ENCODE assay signal across 18 cellular contexts in genomic region chr20:37297066-37297736, GRCh38. TPM values are rescaled to one million over a fixed set of nuclear protein-coding genes. Genes with fewer than 3 reads are reported as not detected.
DNase-seq lines count a peak whose midpoint lies in the region; ATAC-seq, FAIRE-seq and TF ChIP-seq lines count a peak whose summit lies in the region.
"Had no signal": no experiment of that assay in that cellular context is flagged by ENCODE, and none has a peak within 500 bp of the region (broad histone marks: within the 10 kb centered on the region; RNA-seq: fewer than 3 reads in every experiment).

No MANE protein-coding gene starts in this region.

- 91 to 93% methylated on average over 13 of the region's 13 CpGs for WGBS in heart right ventricle, 2 donors
- WGBS in urinary bladder, result 44% methylated on average over 13 of the region's 13 CpGs

- H3K4me3 Mint-ChIP-seq in MCF 10A (ENCODE audit: unreplicated experiment), result no peak overlapping the region

- no peak for FAIRE-seq in urothelium cell line (lab: Jason Lieb, UNC)
- FAIRE-seq: endometrium, G401.6, H54 had no signal

- peaks cover 0 to 12% (median 0%) of the 10 kb centered on the region in 11 donors for H3K9me3 ChIP-seq in heart right ventricle

- DNase-seq in cardiac septum (ENCODE audit: low spot score) (peak; percentile 17), heart right ventricle (no peak), MCF 10A (ENCODE audit: unreplicated experiment) (peak; percentile 46), kidney tubule cell (ENCODE audit: low spot score) (peak; percentile 20), urothelium cell line (ENCODE audit: low spot score) (no peak), GM10248 (ENCODE audit: extremely low spot score) (no peak), UCSD-AML1 (lab: John Stamatoyannopoulos, UW; ENCODE audit: unreplicated experiment) (no peak)
- DNase-seq: activated CD4-positive, alpha-beta T cell treated with anti-CD3 and anti-CD28 coated beads, Interleukin-2, amount 50 U/mL, for 4 hours; activated naive CD4-positive, alpha-beta T cell; NCI-H526 had no signal

- no peak overlapping the region for H3K4me3 ChIP-seq in heart right ventricle
- no peak overlapping the region for H3K4me3 ChIP-seq in urinary bladder (ENCODE audit: low read depth, low read length)

- H3K9me3 Mint-ChIP-seq in MCF 10A (ENCODE audit: unreplicated experiment), result peaks cover 6% of the 10 kb centered on the region

- H3K27me3 Mint-ChIP-seq in MCF 10A (ENCODE audit: insufficient read depth, unreplicated experiment), result no peaks in the 10 kb centered on the region

- ATAC-seq in heart right ventricle, result no peak

- CTCF ChIA-PET in MCF 10A (lab: Yijun Ruan, JAX), result interaction anchor here (0.7 to 1.7 kb wide), 5 partner anchors 11 to 237 kb away, joined by 4 to 8 read pairs (median 6); no protein-coding TSS in a partner anchor
- CTCF ChIA-PET in GM10248 (lab: Yijun Ruan, JAX), result interaction anchor here (0.9 to 1.4 kb wide), 4 partner anchors 10 to 27 kb away, joined by 3 to 5 read pairs (median 4); no protein-coding TSS in a partner anchor

- H3K4me1 ChIP-seq in heart right ventricle (peaks cover 0 to 57% (median 34%) of the 10 kb centered on the region in 9 donors), urinary bladder (ENCODE audit: insufficient read depth) (peaks cover 2% of the 10 kb centered on the region)

- H3K36me3 Mint-ChIP-seq in MCF 10A (ENCODE audit: insufficient read depth, unreplicated experiment), result peaks cover 28% of the 10 kb centered on the region

- no TSS peak for BruUV-seq in MCF 10A (replicated peaks; lab: Mats Ljungman, UMichigan)

- intact Hi-C loops in cardiac septum (cut with DNase I) (no loop called here), heart right ventricle (cut with DNase I) (no loop called here), MCF 10A (cut with micrococcal nuclease) (no loop called here)

- H3K27ac Mint-ChIP-seq in MCF 10A (ENCODE audit: low read depth, unreplicated experiment), result no peak overlapping the region

- POLR2A ChIA-PET in MCF 10A (lab: Yijun Ruan, JAX), result interaction anchor here (0.6 to 12.4 kb wide), 10 partner anchors 8 to 978 kb away, joined by 3 to 184 read pairs (median 6); partner anchors contain the start of genes BLCAP and MANBAL
- POLR2A ChIA-PET in GM10248 (lab: Yijun Ruan, JAX), result no interaction called here

- no peaks in the 10 kb centered on the region for H3K27me3 ChIP-seq in heart right ventricle

- peaks cover 50% of the 10 kb centered on the region for H3K4me1 Mint-ChIP-seq in MCF 10A (ENCODE audit: insufficient read depth, unreplicated experiment)

- H3K36me3 ChIP-seq in heart right ventricle (peaks cover 0 to 50% (median 9%) of the 10 kb centered on the region in 9 donors), urinary bladder (ENCODE audit: insufficient read depth) (peaks cover 2% of the 10 kb centered on the region)

- peak overlapping the region in 3 of 10 donors; percentile 15 to 73 (median 18) for H3K27ac ChIP-seq in heart right ventricle
- peak overlapping the region; percentile 61 for H3K27ac ChIP-seq in urinary bladder (ENCODE audit: low read depth)

- no peak for TF ChIP-seq CTCF in heart right ventricle (IDR thresholded peaks at IDR 0.05)
- TF ChIP-seq CTCF in MCF 10A (IDR thresholded peaks at IDR 0.05; ENCODE audit: unreplicated experiment), result no peak
- TF ChIP-seq CTCF in GM10248 (IDR thresholded peaks at IDR 0.05; ENCODE audit: control extremely low read depth, extremely low read depth, low read depth, missing control alignments), result no peak

RNA-seq across cellular contexts. Expression of gene MANBAL, which starts 7.7 kb away (rescaled TPM):
- total RNA-seq in cardiac septum, result 20.5 TPM
- 10 to 100 TPM; 17.8 to 24.9 (median 20.4) TPM for total RNA-seq in heart right ventricle
- polyA plus RNA-seq in heart right ventricle, result 10 to 100 TPM; 18.4 to 52.3 TPM
- total RNA-seq in MCF 10A (2022), result 46.0 and 56.5 TPM in 2 replicates
- 14.9 TPM for total RNA-seq in urinary bladder
- 133 TPM for polyA plus RNA-seq in urinary bladder

RNA-seq across cellular contexts. Expression of gene GHRH, which starts 35.6 kb away (rescaled TPM):
- total RNA-seq in cardiac septum (not detected), heart right ventricle (1 to 10 TPM in 1 of 10 donors, under 1 TPM in 1, not detected in 8; 0.85 to 2.5 TPM), MCF 10A (2022) (not detected in 2 replicates), urinary bladder (not detected)
- polyA plus RNA-seq in heart right ventricle (1 to 10 TPM in 1 of 2 donors, not detected in 1; 1.8 TPM), urinary bladder (not detected)
- total RNA-seq: A673, kidney epithelial cell, SK-MEL-5, ureter had no signal

RNA-seq across cellular contexts. Expression of gene SRC, which starts 48.7 kb away (rescaled TPM):
- total RNA-seq in cardiac septum (5.0 TPM), heart right ventricle (10 to 100 TPM in 1 of 10 donors, 1 to 10 TPM in 9; 1.9 to 10.8 (median 3.6) TPM), MCF 10A (2022) (28.1 and 29.5 TPM in 2 replicates), urinary bladder (26.9 TPM)
- polyA plus RNA-seq in heart right ventricle (1 to 10 TPM; 4.7 to 5.2 TPM), urinary bladder (53.2 TPM)

Comparison
In these comparisons a context has a peak if more than half of its experiments do, and no peak if none do; other contexts are left out.
1. DNase-seq: peak in cardiac septum (single experiment), MCF 10A (single experiment) and kidney tubule cell (single experiment); none in heart right ventricle (0 of 2), urothelium cell line (single experiment), GM10248 (single experiment) and UCSD-AML1 (single experiment).